ENCODE assay signal across 1 cellular context in the genomic region with DNA sequence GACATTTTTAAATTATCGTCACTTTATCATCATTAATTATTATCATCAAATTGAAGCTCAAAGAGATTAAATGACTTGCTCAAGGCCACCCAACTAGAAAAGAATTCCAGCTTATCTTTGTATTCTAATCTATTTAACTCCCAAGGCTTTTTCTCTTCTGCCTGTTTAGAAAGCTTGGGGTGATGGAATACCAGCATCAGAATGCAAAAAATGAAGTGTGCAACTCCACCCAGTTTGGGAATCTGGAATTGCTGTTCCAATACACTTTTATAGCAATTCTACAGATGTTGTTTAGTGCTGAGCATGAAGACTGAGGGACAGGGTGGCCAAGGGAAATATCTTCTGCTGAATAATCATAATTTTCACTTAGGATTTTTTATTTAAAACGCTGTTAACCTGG.
TF ChIP-seq lines count a peak whose summit lies in the region.

No MANE protein-coding gene starts in this region.

TF ChIP-seq in IMR-90, 13 proteins besides CTCF, POLR2A, EP300 and RAD21 (continued from another document):
- TF ChIP-seq MAZ (IDR thresholded peaks at IDR 0.05; ENCODE audit: borderline replicate concordance, low read depth, low read length) (no peak), RFX5 (IDR thresholded peaks at IDR 0.05; ENCODE audit: low read depth, low read length) (no peak), BHLHE40 (IDR thresholded peaks at IDR 0.05; ENCODE audit: low read depth, low read length) (no peak)
- TF ChIP-seq, protein P1, sequence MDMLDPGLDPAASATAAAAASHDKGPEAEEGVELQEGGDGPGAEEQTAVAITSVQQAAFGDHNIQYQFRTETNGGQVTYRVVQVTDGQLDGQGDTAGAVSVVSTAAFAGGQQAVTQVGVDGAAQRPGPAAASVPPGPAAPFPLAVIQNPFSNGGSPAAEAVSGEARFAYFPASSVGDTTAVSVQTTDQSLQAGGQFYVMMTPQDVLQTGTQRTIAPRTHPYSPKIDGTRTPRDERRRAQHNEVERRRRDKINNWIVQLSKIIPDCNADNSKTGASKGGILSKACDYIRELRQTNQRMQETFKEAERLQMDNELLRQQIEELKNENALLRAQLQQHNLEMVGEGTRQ (IDR thresholded peaks at IDR 0.05; ENCODE audit: low read depth, low read length), result no peak
